Comparison of ENCODE assay signal across 9 cellular contexts in the genomic region with DNA sequence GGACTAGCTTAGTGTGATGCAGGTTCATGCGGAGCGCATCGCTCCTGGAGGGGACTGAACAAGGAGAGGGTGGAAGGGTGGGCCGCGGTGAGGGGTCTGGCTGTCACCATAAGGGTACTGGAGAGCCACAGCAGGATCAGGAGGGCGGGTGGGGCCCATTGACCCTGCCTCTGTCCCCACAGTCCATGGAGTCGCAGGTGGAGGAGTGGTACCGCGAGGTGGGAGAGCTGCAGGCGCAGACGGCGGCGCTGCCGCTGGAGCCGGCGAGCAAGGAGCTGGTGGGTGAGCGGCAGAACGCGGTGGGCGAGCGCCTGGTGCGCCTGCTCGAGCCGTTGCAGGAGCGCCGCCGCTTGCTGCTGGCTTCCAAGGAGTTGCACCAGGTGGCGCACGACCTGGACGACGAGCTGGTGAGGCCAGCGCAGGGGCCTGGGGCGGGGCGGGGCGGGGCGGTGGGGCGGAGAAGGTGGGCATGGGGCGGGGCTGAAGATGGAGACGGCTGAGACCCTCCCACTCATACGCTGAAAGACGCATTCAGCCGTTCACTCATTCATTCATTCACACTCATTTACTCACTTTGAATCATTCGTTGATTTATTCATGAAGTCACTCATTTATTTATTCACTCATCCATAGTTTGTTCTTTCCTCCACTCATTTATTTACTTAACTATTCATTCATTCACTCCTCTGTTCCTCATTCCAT. TPM values are rescaled to one million over a fixed set of nuclear protein-coding genes. Genes with fewer than 3 reads are reported as not detected.
DNase-seq lines count a peak whose midpoint lies in the region; ATAC-seq and TF ChIP-seq lines count a peak whose summit lies in the region.
"Had no signal": no experiment of that assay in that cellular context is flagged by ENCODE, and none has a peak within 500 bp of the region (broad histone marks: within the 10 kb centered on the region; RNA-seq: fewer than 3 reads in every experiment).

No MANE protein-coding gene starts in this region.

- peaks cover 10% of the 10 kb centered on the region for H3K4me1 Mint-ChIP-seq in activated naive CD4-positive, alpha-beta T cell treated with anti-CD3 and anti-CD28 coated beads for 36 hours (ENCODE audit: low read depth)

- no peak overlapping the region for H3K27ac Mint-ChIP-seq in activated naive CD4-positive, alpha-beta T cell treated with anti-CD3 and anti-CD28 coated beads for 36 hours
- H3K27ac Mint-ChIP-seq: stimulated activated naive CD8-positive, alpha-beta T cell treated with anti-CD3 and anti-CD28 coated beads, Interleukin-15, Interleukin-2, amounts not matched to agents 100 ng/mL and 50 ng/mL, for 24 hours had no signal

- H3K27ac ChIP-seq in SJCRH30 (no peak overlapping the region), right cardiac atrium (ENCODE audit: low read length) (no peak overlapping the region)

- H3K36me3 ChIP-seq in SJCRH30: no peaks in the 10 kb centered on the region

- peak; percentile 68 to 69 for ATAC-seq in right cardiac atrium

- peaks cover 41% of the 10 kb centered on the region for H3K27me3 Mint-ChIP-seq in activated naive CD4-positive, alpha-beta T cell treated with anti-CD3 and anti-CD28 coated beads for 36 hours (ENCODE audit: low read depth)

- H3K4me3 Mint-ChIP-seq in activated naive CD4-positive, alpha-beta T cell treated with anti-CD3 and anti-CD28 coated beads for 36 hours: peak overlapping the region; percentile 0
- H3K4me3 Mint-ChIP-seq: stimulated activated naive CD8-positive, alpha-beta T cell treated with anti-CD3 and anti-CD28 coated beads, Interleukin-15, Interleukin-2, amounts not matched to agents 100 ng/mL and 50 ng/mL, for 24 hours had no signal

- WGBS in right cardiac atrium: 8% methylated on average over 43 of the region's 43 CpGs

- peaks cover 3% of the 10 kb centered on the region for H3K9me3 Mint-ChIP-seq in activated naive CD4-positive, alpha-beta T cell treated with anti-CD3 and anti-CD28 coated beads for 36 hours
- H3K9me3 Mint-ChIP-seq: stimulated activated naive CD8-positive, alpha-beta T cell treated with anti-CD3 and anti-CD28 coated beads, Interleukin-15, Interleukin-2, amounts not matched to agents 100 ng/mL and 50 ng/mL, for 24 hours had no signal

- CTCF ChIA-PET in activated naive CD4-positive, alpha-beta T cell treated with anti-CD3 and anti-CD28 coated beads for 36 hours (lab: Charles Lee): interaction anchor here (0.8 to 4.2 kb wide), 7 partner anchors 12 to 86 kb away, joined by 3 to 23 read pairs (median 5); no protein-coding TSS in a partner anchor

- DNase-seq in AG20443 (ENCODE audit: low spot score) (peak; percentile 68), HFF-Myc (ENCODE audit: extremely low read depth, low read depth) (no peak), SJCRH30 (peak; percentile 57 to 65), right cardiac atrium (peak; percentile 55 to 87 (median 82)), ureter (ENCODE audit: low spot score) (no peak), mesenteric fat pad (ENCODE audit: low spot score) (no peak)
- DNase-seq in activated naive CD4-positive, alpha-beta T cell treated with anti-CD3 and anti-CD28 coated beads for 36 hours: peak; percentile 80
- DNase-seq in stimulated activated CD4-positive, alpha-beta T cell treated with anti-CD3 and anti-CD28 coated beads, Interleukin-15, amount 100 ng/mL, for 1 hour (ENCODE audit: low read depth in 1 of 2, low spot score in 1 of 2): peak; percentile 31 to 68

- H3K9me3 ChIP-seq in SJCRH30 (replicated peaks) (peaks cover 7% of the 10 kb centered on the region; the same call in 1 of the 2 replicates), right cardiac atrium (ENCODE audit: control insufficient read depth, low read length) (no peaks in the 10 kb centered on the region)

- TF ChIP-seq CTCF in HFF-Myc (IDR thresholded peaks at IDR 0.05; ENCODE audit: low read depth, low read length, missing control alignments): peak; percentile 37

- H3K27me3 ChIP-seq in SJCRH30 (no peaks in the 10 kb centered on the region; the same call in 1 of the 2 replicates), right cardiac atrium (ENCODE audit: control insufficient read depth, insufficient read depth) (no peaks in the 10 kb centered on the region)

- intact Hi-C loops in activated naive CD4-positive, alpha-beta T cell treated with anti-CD3 and anti-CD28 coated beads for 36 hours (cut with micrococcal nuclease): loop anchor here (1.0 kb wide), 2 partner anchors 49 to 85 kb away; no protein-coding TSS in a partner anchor
- intact Hi-C loops in right cardiac atrium (cut with DNase I): loop anchor here in 2 of 4 donors (5.0 to 10.0 kb wide), 2 partner anchors 46 to 48 kb away; no protein-coding TSS in a partner anchor

- no peaks in the 10 kb centered on the region for H3K36me3 Mint-ChIP-seq in activated naive CD4-positive, alpha-beta T cell treated with anti-CD3 and anti-CD28 coated beads for 36 hours (ENCODE audit: low read depth)

- no peak overlapping the region for H3K4me3 ChIP-seq in HFF-Myc (replicated peaks; ENCODE audit: low read depth, low read length)
- H3K4me3 ChIP-seq in SJCRH30: no peak overlapping the region
- no peak overlapping the region for H3K4me3 ChIP-seq in right cardiac atrium (ENCODE audit: low read length)

- H3K4me1 ChIP-seq in SJCRH30: peaks cover 7% of the 10 kb centered on the region; the same call in 1 of the 2 replicates
- no peaks in the 10 kb centered on the region for H3K4me1 ChIP-seq in right cardiac atrium (ENCODE audit: control insufficient read depth, insufficient read depth, low read length)

RNA-seq across cellular contexts. Expression of a gene that starts 27.5 kb away (rescaled TPM):
- 44.1 and 46.6 TPM in 2 replicates for total RNA-seq in SJCRH30 (2014; rRNA removed; shearing (Covaris generic))
- total RNA-seq in activated naive CD4-positive, alpha-beta T cell treated with anti-CD3 and anti-CD28 coated beads for 36 hours: 10 to 100 TPM; 90.1 to 99.4 TPM
- 10 to 100 TPM; 19.7 to 23.0 (median 20.4) TPM for total RNA-seq in right cardiac atrium
- polyA plus RNA-seq in right cardiac atrium: 22.8 TPM
- 61.2 TPM for total RNA-seq in ureter
- 54.3 TPM for total RNA-seq in mesenteric fat pad

RNA-seq across cellular contexts. Expression of a gene that starts 52.0 kb away (rescaled TPM):
- total RNA-seq in SJCRH30 (2014; rRNA removed; shearing (Covaris generic)): 4.0 and 5.6 TPM in 2 replicates
- total RNA-seq in activated naive CD4-positive, alpha-beta T cell treated with anti-CD3 and anti-CD28 coated beads for 36 hours: 100 to 1,000 TPM; 147 to 153 TPM
- total RNA-seq in right cardiac atrium (100 to 1,000 TPM; 307 to 473 (median 324) TPM), ureter (239 TPM), mesenteric fat pad (217 TPM)
- polyA plus RNA-seq in right cardiac atrium: 216 TPM

Comparison
In these comparisons a context has a peak if more than half of its experiments do, and no peak if none do; other contexts are left out.
1. DNase-seq: peak in AG20443 (single experiment), SJCRH30 (2 of 2), activated naive CD4-positive, alpha-beta T cell treated with anti-CD3 and anti-CD28 coated beads for 36 hours (single experiment), right cardiac atrium (3 of 3) and stimulated activated CD4-positive, alpha-beta T cell treated with anti-CD3 and anti-CD28 coated beads, Interleukin-15, amount 100 ng/mL, for 1 hour (2 of 2); none in HFF-Myc (single experiment), ureter (single experiment) and mesenteric fat pad (single experiment).
2. RNA of a gene that starts 52.0 kb away (total RNA-seq): 307 to 473 TPM in right cardiac atrium, 239 TPM in ureter (single experiment), 217 TPM in mesenteric fat pad (single experiment) and 147 to 153 TPM in activated naive CD4-positive, alpha-beta T cell treated with anti-CD3 and anti-CD28 coated beads for 36 hours; 4.0 to 5.6 TPM in SJCRH30; every median in the first group is over 10 times any median in the second.